Comparison of ENCODE assay signal across 7 cellular contexts in genomic region chr6:37059344-37060194, GRCh38. TPM values are rescaled to one million over a fixed set of nuclear protein-coding genes. Genes with fewer than 3 reads are reported as not detected.
DNase-seq lines count a peak whose midpoint lies in the region; ATAC-seq and TF ChIP-seq lines count a peak whose summit lies in the region.

No MANE protein-coding gene starts in this region.

- H3K27ac ChIP-seq in coronary artery = peak overlapping the region; percentile 68 to 77
- H3K27ac ChIP-seq in left lung = peak overlapping the region; percentile 53 to 72
- H3K27ac ChIP-seq in thoracic aorta = peak overlapping the region; percentile 58 to 72

- ATAC-seq in left lung (peak; percentile 92), thoracic aorta (ENCODE audit: insufficient number of reproducible peaks, low FRiP score, low read depth) (no peak), HG02870 (IDR thresholded peaks at IDR 0.05; ENCODE audit: unreplicated experiment) (no peak), GM21360 (IDR thresholded peaks at IDR 0.05; ENCODE audit: unreplicated experiment) (no peak)

- H3K36me3 ChIP-seq in left lung = no peaks in the 10 kb centered on the region
- H3K36me3 ChIP-seq in thoracic aorta = no peaks in the 10 kb centered on the region

- no peak for DNase-seq in GM12864 (ENCODE audit: low read depth)
- peak; percentile 93 for DNase-seq in NCI-H226
- no peak for DNase-seq in coronary artery (ENCODE audit: low spot score)
- DNase-seq in left lung = peak; percentile 73 to 77
- DNase-seq in thoracic aorta (ENCODE audit: low spot score) = peak; percentile 43

- H3K4me1 ChIP-seq in left lung = peaks cover 14 to 24% of the 10 kb centered on the region in 2 donors
- peaks cover 11 to 14% of the 10 kb centered on the region in 2 donors for H3K4me1 ChIP-seq in thoracic aorta (ENCODE audit: control insufficient read depth in 1 of 2, low read depth in 2 of 2)

- intact Hi-C loops in left lung (cut with DNase I) = loop anchor here in 1 of 2 donors (10.0 kb wide), 1 partner anchor 115 kb away; the partner anchor contains the start of gene PIM1

- TF ChIP-seq CTCF in GM12864 (IDR thresholded peaks at IDR 0.05; ENCODE audit: low read depth, low read length, missing control alignments) (peak; percentile 28), coronary artery (IDR thresholded peaks at IDR 0.05) (peak; percentile 20), left lung (IDR thresholded peaks at IDR 0.05) (peak; percentile 28 to 44), thoracic aorta (IDR thresholded peaks at IDR 0.05) (peak; percentile 29)

- H3K9me3 ChIP-seq in left lung = no peaks in the 10 kb centered on the region
- no peaks in the 10 kb centered on the region for H3K9me3 ChIP-seq in thoracic aorta

- H3K4me3 ChIP-seq in GM12864 (ENCODE audit: low read depth, low read length) (no peak overlapping the region), coronary artery (peak overlapping the region; percentile 26), left lung (no peak overlapping the region), thoracic aorta (peak overlapping the region; percentile 38)

- H3K27me3 ChIP-seq in left lung (no peaks in the 10 kb centered on the region), thoracic aorta (replicated peaks; ENCODE audit: insufficient read depth) (no peaks in the 10 kb centered on the region)

RNA-seq across cellular contexts. Expression of gene FGD2, which starts 54.1 kb away (rescaled TPM):
- total RNA-seq in left lung = 10 to 100 TPM; 24.7 to 60.3 TPM
- total RNA-seq in thoracic aorta = 10 to 100 TPM; 27.5 to 52.5 TPM

Comparison
In these comparisons a context has a peak if more than half of its experiments do, and no peak if none do; other contexts are left out.
1. DNase-seq: peak in NCI-H226 (single experiment), left lung (2 of 2) and thoracic aorta (single experiment); none in GM12864 (single experiment) and coronary artery (single experiment).
2. H3K4me3 ChIP-seq: peak in coronary artery (single experiment) and thoracic aorta (single experiment); none in GM12864 (single experiment) and left lung (0 of 2).
3. Peak in every context shown above with its lines, with median percentiles within 50 percentile points of each other: CTCF ChIP-seq and H3K27ac ChIP-seq.